Comparison of ENCODE assay signal across 9 cellular contexts in genomic region chr16:67504190-67505021, GRCh38. TPM values are rescaled to one million over a fixed set of nuclear protein-coding genes. Genes with fewer than 3 reads are reported as not detected.
DNase-seq lines count a peak whose midpoint lies in the region; ATAC-seq lines count a peak whose summit lies in the region.
"Had no signal": no experiment of that assay in that cellular context is flagged by ENCODE, and none has a peak within 500 bp of the region (broad histone marks: within the 10 kb centered on the region; RNA-seq: fewer than 3 reads in every experiment).

No MANE protein-coding gene starts in this region.

- no peaks in the 10 kb centered on the region for H3K27me3 Mint-ChIP-seq in activated T-helper 17 cell treated with anti-CD3 and anti-CD28 coated beads, Interleukin-2, amount 50 U/mL, for 72 hours

- peaks cover 15% of the 10 kb centered on the region for H3K4me1 Mint-ChIP-seq in activated T-helper 17 cell treated with anti-CD3 and anti-CD28 coated beads, Interleukin-2, amount 50 U/mL, for 72 hours

- H3K9me3 Mint-ChIP-seq in activated T-helper 17 cell treated with anti-CD3 and anti-CD28 coated beads, Interleukin-2, amount 50 U/mL, for 72 hours, result no peaks in the 10 kb centered on the region

- H3K4me3 Mint-ChIP-seq in activated T-helper 17 cell treated with anti-CD3 and anti-CD28 coated beads, Interleukin-2, amount 50 U/mL, for 72 hours, result peak overlapping the region; percentile 27

- peak; percentile 91 for DNase-seq in CMK (ENCODE audit: low read depth)
- DNase-seq in HUDEP-2 (lab: John Stamatoyannopoulos, UW; ENCODE audit: unreplicated experiment in 76 of 76), result peak in 71 of 76 experiments; percentile 26 to 90 (median 68)
- peak; percentile 27 to 42 for DNase-seq in lung microvascular endothelial cell (ENCODE audit: low read depth in 2 of 2)
- no peak for DNase-seq in NCI-H1105 (lab: John Stamatoyannopoulos, UW)
- no peak for DNase-seq in GM19238 (ENCODE audit: insufficient read length, low spot score)

- H3K27ac Mint-ChIP-seq in activated T-helper 17 cell treated with anti-CD3 and anti-CD28 coated beads, Interleukin-2, amount 50 U/mL, for 72 hours, result peak overlapping the region; percentile 71

- H3K36me3 Mint-ChIP-seq in activated T-helper 17 cell treated with anti-CD3 and anti-CD28 coated beads, Interleukin-2, amount 50 U/mL, for 72 hours (ENCODE audit: low read depth), result no peaks in the 10 kb centered on the region

- peak; percentile 97 for ATAC-seq in activated T-helper 17 cell treated with anti-CD3 and anti-CD28 coated beads, Interleukin-2, amount 50 U/mL, for 72 hours (replicated peaks)
- ATAC-seq in HG03097 (IDR thresholded peaks at IDR 0.05; ENCODE audit: low FRiP score, unreplicated experiment), result no peak
- no peak for ATAC-seq in GM19328 (IDR thresholded peaks at IDR 0.05; ENCODE audit: unreplicated experiment)

RNA-seq across cellular contexts. Expression of gene AGRP, which starts 21.1 kb away (rescaled TPM):
- not detected for total RNA-seq in activated T-helper 17 cell treated with anti-CD3 and anti-CD28 coated beads, Interleukin-2, amount 50 U/mL, for 72 hours
- total RNA-seq in lung microvascular endothelial cell, result not detected in 2 replicates
- total RNA-seq: temporal lobe had no signal

RNA-seq across cellular contexts. Expression of gene ATP6V0D1, which starts 23.4 kb away (rescaled TPM):
- total RNA-seq in activated T-helper 17 cell treated with anti-CD3 and anti-CD28 coated beads, Interleukin-2, amount 50 U/mL, for 72 hours, result 10 to 100 TPM; 20.6 to 42.1 TPM
- total RNA-seq in lung microvascular endothelial cell, result 92.1 and 95.2 TPM in 2 replicates

RNA-seq across cellular contexts. Expression of gene RIPOR1, which starts 24.2 kb away (rescaled TPM):
- 10 to 100 TPM; 30.4 to 57.0 TPM for total RNA-seq in activated T-helper 17 cell treated with anti-CD3 and anti-CD28 coated beads, Interleukin-2, amount 50 U/mL, for 72 hours
- total RNA-seq in lung microvascular endothelial cell, result 20.7 and 23.4 TPM in 2 replicates

RNA-seq across cellular contexts. Expression of gene CTCF, which starts 57.9 kb away (rescaled TPM):
- 10 to 100 TPM; 41.2 to 49.4 TPM for total RNA-seq in activated T-helper 17 cell treated with anti-CD3 and anti-CD28 coated beads, Interleukin-2, amount 50 U/mL, for 72 hours
- 17.2 and 24.8 TPM in 2 replicates for total RNA-seq in lung microvascular endothelial cell

Comparison
In these comparisons a context has a peak if more than half of its experiments do, and no peak if none do; other contexts are left out.
1. DNase-seq: peak in CMK (single experiment), HUDEP-2 (71 of 76) and lung microvascular endothelial cell (2 of 2); none in NCI-H1105 (single experiment) and GM19238 (single experiment).